ENCODE assay signal across 14 cellular contexts in genomic region chr2:174195253-174195652, GRCh38.
"Had no signal": no experiment of that assay in that cellular context is flagged by ENCODE, and none has a peak within 500 bp of the region (broad histone marks: within the 10 kb centered on the region; RNA-seq: fewer than 3 reads in every experiment).

No MANE protein-coding gene starts in this region.

- H3K27me3 ChIP-seq: pancreas, sigmoid colon had no signal

- DNase-seq: activated CD4-positive, alpha-beta T cell treated with anti-CD3 and anti-CD28 coated beads for 48 hours; activated CD8-positive, alpha-beta memory T cell treated with anti-CD3 and anti-CD28 coated beads, Interleukin-2, amount 50 U/mL, for 4 hours; activated CD8-positive, alpha-beta T cell treated with anti-CD3 and anti-CD28 coated beads, Interleukin-2, amount 10 ng/mL, durations not matched to agents 7 days and 5 days; aorta; dermis blood vessel endothelial cell; effector memory CD8-positive, alpha-beta T cell; midbrain; naive thymus-derived CD4-positive, alpha-beta T cell; pancreas; sigmoid colon; stimulated activated CD4-positive, alpha-beta T cell treated with anti-CD3 and anti-CD28 coated beads, Interleukin-12 subunit alpha, Interleukin-12 subunit beta, amount 100 ng/mL, for 4 hours; stimulated activated CD4-positive, alpha-beta T cell treated with anti-CD3 and anti-CD28 coated beads, Interleukin-2, amount 100 ng/mL, for 24 hours; T-helper 17 cell had no signal

- H3K27ac ChIP-seq: pancreas, sigmoid colon, thoracic aorta had no signal

- H3K36me3 ChIP-seq: pancreas, sigmoid colon, thoracic aorta had no signal

- H3K4me1 ChIP-seq: sigmoid colon had no signal

- H3K4me3 ChIP-seq: pancreas, sigmoid colon, thoracic aorta had no signal

- H3K9me3 ChIP-seq: pancreas, sigmoid colon, thoracic aorta had no signal
